ENCODE assay signal across 22 cellular contexts in genomic region chr12:59678759-59679411, GRCh38.
"Had no signal": no experiment of that assay in that cellular context is flagged by ENCODE, and none has a peak within 500 bp of the region (broad histone marks: within the 10 kb centered on the region; RNA-seq: fewer than 3 reads in every experiment).

No MANE protein-coding gene starts in this region.

- H3K27me3 Mint-ChIP-seq: activated B cell treated with CpG ODN at 0.5 μM for 24 hours; activated CD4-positive, alpha-beta T cell treated with anti-CD3 and anti-CD28 coated beads for 36 hours; activated T-cell treated with anti-CD3 and anti-CD28 coated beads, Interleukin-2, amount 50 U/mL, for 24 hours; activated T-helper 17 cell treated with anti-CD3 and anti-CD28 coated beads, Interleukin-2, amount 50 U/mL, for 72 hours; central memory CD8-positive, alpha-beta T cell; T-helper 17 cell had no signal

- H3K9me3 Mint-ChIP-seq: central memory CD8-positive, alpha-beta T cell; nephron had no signal

- H2AFZ ChIP-seq: parathyroid adenoma had no signal

- H3K4me1 Mint-ChIP-seq: nephron had no signal

- H3K27ac ChIP-seq: coronary artery, gastroesophageal sphincter, parathyroid adenoma had no signal

- H3K9me3 ChIP-seq: gastroesophageal sphincter had no signal

- H3K4me3 Mint-ChIP-seq: activated B cell treated with CpG ODN at 0.5 μM for 24 hours; activated CD4-positive, alpha-beta T cell treated with anti-CD3 and anti-CD28 coated beads for 36 hours; activated T-cell treated with anti-CD3 and anti-CD28 coated beads, Interleukin-2, amount 50 U/mL, for 24 hours; activated T-helper 17 cell treated with anti-CD3 and anti-CD28 coated beads, Interleukin-2, amount 50 U/mL, for 72 hours; central memory CD8-positive, alpha-beta T cell; nephron; T-helper 17 cell had no signal

- H3K4me3 ChIP-seq: coronary artery, gastroesophageal sphincter, smooth muscle cell had no signal

- H3K9ac ChIP-seq: parathyroid adenoma had no signal

- H3K27ac Mint-ChIP-seq: activated B cell treated with CpG ODN at 0.5 μM for 24 hours; activated CD4-positive, alpha-beta T cell treated with anti-CD3 and anti-CD28 coated beads for 36 hours; activated naive CD4-positive, alpha-beta T cell treated with anti-CD3 and anti-CD28 coated beads, Interleukin-2, amount 50 U/mL, for 72 hours; activated T-cell treated with anti-CD3 and anti-CD28 coated beads, Interleukin-2, amount 50 U/mL, for 24 hours; activated T-helper 17 cell treated with anti-CD3 and anti-CD28 coated beads, Interleukin-2, amount 50 U/mL, for 72 hours; nephron; T-helper 17 cell had no signal

- DNase-seq: activated B cell treated with CpG ODN at 0.5 μM for 24 hours; activated CD4-positive, alpha-beta T cell treated with anti-CD3 and anti-CD28 coated beads for 36 hours; activated CD4-positive, alpha-beta T cell treated with anti-CD3 and anti-CD28 coated beads, Interleukin-2, amount 50 U/mL, for 4 hours; activated CD8-positive, alpha-beta memory T cell treated with anti-CD3 and anti-CD28 coated beads for 24 hours; activated CD8-positive, alpha-beta memory T cell treated with anti-CD3 and anti-CD28 coated beads, Interleukin-2, amount 50 U/mL, for 4 hours; activated T-cell treated with anti-CD3 and anti-CD28 coated beads, Interleukin-2, amount 50 U/mL, for 24 hours; head of caudate nucleus; islet precursor cell; left colon; stimulated activated CD4-positive, alpha-beta T cell treated with anti-CD3 and anti-CD28 coated beads, Interleukin-2, amount 100 ng/mL, for 48 hours; stimulated activated naive CD4-positive, alpha-beta T cell; SW 1271; T-helper 17 cell had no signal

- H3K4me1 ChIP-seq: parathyroid adenoma had no signal

- H3K27me3 ChIP-seq: gastroesophageal sphincter had no signal

- H3K36me3 ChIP-seq: gastroesophageal sphincter had no signal

- H3K4me2 ChIP-seq: smooth muscle cell had no signal

- ATAC-seq: activated CD4-positive, alpha-beta T cell treated with anti-CD3 and anti-CD28 coated beads for 36 hours; activated naive CD4-positive, alpha-beta T cell treated with anti-CD3 and anti-CD28 coated beads, Interleukin-2, amount 50 U/mL, for 72 hours; activated T-helper 17 cell treated with anti-CD3 and anti-CD28 coated beads, Interleukin-2, amount 50 U/mL, for 72 hours; gastroesophageal sphincter; left colon; sciatic nerve; T-helper 17 cell had no signal
